ENCODE assay signal across 1 cellular context in genomic region chr17:75238684-75239191, GRCh38.
A peak's percentile ranks its signal among the peaks of the same experiment; 100 is the strongest.
TF ChIP-seq lines count a peak whose summit lies in the region.

No MANE protein-coding gene starts in this region.

TF ChIP-seq in HepG2, 621 proteins besides CTCF, POLR2A, EP300 and RAD21 (continued from another document and continues in another):
- TF ChIP-seq ARID4A (CRISPR knock-in tag; IDR thresholded peaks at IDR 0.05; ENCODE audit: borderline replicate concordance) (peak; percentile 32; the same call in 1 of the 2 replicates), KAT8 (CRISPR knock-in tag; IDR thresholded peaks at IDR 0.05) (no peak), ZFP36L1 (CRISPR knock-in tag; IDR thresholded peaks at IDR 0.05) (no peak), SMC3 (IDR thresholded peaks at IDR 0.05; ENCODE audit: low read length) (peak; percentile 81), ZNF260 (CRISPR knock-in tag; IDR thresholded peaks at IDR 0.05; ENCODE audit: borderline replicate concordance, low read depth) (no peak), ZNF720 (CRISPR knock-in tag; IDR thresholded peaks at IDR 0.05) (no peak), ZNF891 (CRISPR knock-in tag; IDR thresholded peaks at IDR 0.05) (peak; percentile 69; the same call in 1 of the 2 replicates), PAWR (CRISPR knock-in tag; IDR thresholded peaks at IDR 0.05; ENCODE audit: borderline replicate concordance) (no peak), ZNF337 (CRISPR knock-in tag; IDR thresholded peaks at IDR 0.05; ENCODE audit: borderline replicate concordance, low read depth) (no peak), ZNF768 (CRISPR knock-in tag; IDR thresholded peaks at IDR 0.05) (no peak), MYC (CRISPR knock-in tag; IDR thresholded peaks at IDR 0.05; ENCODE audit: borderline replicate concordance) (peak; percentile 21; the same call in 1 of the 2 replicates), ZNF724P (CRISPR knock-in tag; IDR thresholded peaks at IDR 0.05; ENCODE audit: borderline replicate concordance) (no peak), ZNF776 (CRISPR knock-in tag; IDR thresholded peaks at IDR 0.05) (no peak), POLR2AphosphoS5 (IDR thresholded peaks at IDR 0.05; ENCODE audit: low read depth, low read length) (peak; percentile 13; the same call in 1 of the 2 replicates), STAG1 (CRISPR knock-in tag; IDR thresholded peaks at IDR 0.05) (peak; percentile 72), NONO (IDR thresholded peaks at IDR 0.05) (no peak), NONO (CRISPR knock-in tag; conservative IDR thresholded peaks at IDR 0.05) (peak; percentile 59; the same call in 1 of the 2 replicates), MLLT10 (CRISPR knock-in tag; IDR thresholded peaks at IDR 0.05) (no peak), ZNF644 (CRISPR knock-in tag; IDR thresholded peaks at IDR 0.05; ENCODE audit: low read depth) (no peak), FOXA3 (CRISPR knock-in tag; IDR thresholded peaks at IDR 0.05) (no peak), ZBTB1 (CRISPR knock-in tag; IDR thresholded peaks at IDR 0.05; ENCODE audit: borderline replicate concordance) (no peak), LBX2 (CRISPR knock-in tag; IDR thresholded peaks at IDR 0.05; ENCODE audit: borderline replicate concordance) (no peak), AHDC1 (CRISPR knock-in tag; IDR thresholded peaks at IDR 0.05; ENCODE audit: borderline replicate concordance) (no peak), TSC22D2 (CRISPR knock-in tag; IDR thresholded peaks at IDR 0.05; ENCODE audit: borderline replicate concordance) (no peak), NBN (conservative IDR thresholded peaks at IDR 0.05) (no peak), HBP1 (CRISPR knock-in tag; IDR thresholded peaks at IDR 0.05; ENCODE audit: low read depth) (no peak), ZNF30 (CRISPR knock-in tag; IDR thresholded peaks at IDR 0.05) (no peak), HDAC1 (CRISPR knock-in tag; IDR thresholded peaks at IDR 0.05) (no peak), ZNF574 (CRISPR knock-in tag; IDR thresholded peaks at IDR 0.05) (peak; percentile 61; the same call in 1 of the 2 replicates), ZNF883 (CRISPR knock-in tag; IDR thresholded peaks at IDR 0.05; ENCODE audit: not compliant biosample characterization) (peak; percentile 55), ZNF687 (CRISPR knock-in tag; IDR thresholded peaks at IDR 0.05) (peak; percentile 44), KDM5B (CRISPR knock-in tag; IDR thresholded peaks at IDR 0.05; ENCODE audit: borderline replicate concordance) (peak; percentile 77; the same call in 1 of the 2 replicates)
